In the genomic region with DNA sequence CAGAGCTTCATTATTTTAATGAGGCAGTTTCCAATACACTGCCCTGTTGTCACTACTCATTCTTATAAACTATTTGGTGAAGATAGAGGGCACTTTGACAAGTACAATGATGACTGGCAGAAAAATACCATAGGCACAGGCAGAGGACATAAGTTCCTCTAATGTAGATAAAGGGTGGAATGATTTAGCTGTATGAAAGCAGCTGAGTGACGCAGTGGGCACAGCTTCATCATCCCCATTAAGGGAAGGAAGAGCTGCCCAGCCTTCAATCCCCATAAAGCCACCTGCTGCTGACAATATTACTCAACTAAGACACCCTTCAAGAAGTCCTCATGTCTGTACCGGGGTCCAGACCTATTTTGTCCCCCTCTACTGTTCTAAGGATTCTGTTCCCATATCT, we compare ENCODE assay signal across 20 cellular contexts.
"Had no signal": no experiment of that assay in that cellular context is flagged by ENCODE, and none has a peak within 500 bp of the region (broad histone marks: within the 10 kb centered on the region; RNA-seq: fewer than 3 reads in every experiment).

No MANE protein-coding gene starts in this region.

- DNase-seq: activated CD4-positive, alpha-beta T cell treated with anti-CD3 and anti-CD28 coated beads for 36 hours; activated CD4-positive, alpha-beta T cell treated with anti-CD3 and anti-CD28 coated beads, Interleukin-2, amount 10 ng/mL, durations not matched to agents 7 days and 5 days; activated CD4-positive, alpha-beta T cell treated with anti-CD3 and anti-CD28 coated beads, Interleukin-2, amount 50 U/mL, for 48 hours; activated CD8-positive, alpha-beta T cell treated with anti-CD3 and anti-CD28 coated beads, Interleukin-2, amount 10 ng/mL, durations not matched to agents 7 days and 5 days; activated gamma-delta T cell; activated naive CD4-positive, alpha-beta T cell treated with Interleukin-2 at 50 U/mL for 16 hours; activated T-cell treated with anti-CD3 and anti-CD28 coated beads, Interleukin-2, amount 50 U/mL, for 24 hours; adrenal gland; body of pancreas; MM.1S; NCI-H1092; NCI-H1436 treated with DMSO at 0.1 percent for 48 hours; NCI-H1694 treated with DMSO at 0.1 percent for 48 hours; NCI-H2029; NCI-H345; NCI-H524 treated with DMSO at 0.1 percent for 48 hours; PC-9; SW 1271; T-helper 1 cell; T1000 had no signal
